In the genomic region with DNA sequence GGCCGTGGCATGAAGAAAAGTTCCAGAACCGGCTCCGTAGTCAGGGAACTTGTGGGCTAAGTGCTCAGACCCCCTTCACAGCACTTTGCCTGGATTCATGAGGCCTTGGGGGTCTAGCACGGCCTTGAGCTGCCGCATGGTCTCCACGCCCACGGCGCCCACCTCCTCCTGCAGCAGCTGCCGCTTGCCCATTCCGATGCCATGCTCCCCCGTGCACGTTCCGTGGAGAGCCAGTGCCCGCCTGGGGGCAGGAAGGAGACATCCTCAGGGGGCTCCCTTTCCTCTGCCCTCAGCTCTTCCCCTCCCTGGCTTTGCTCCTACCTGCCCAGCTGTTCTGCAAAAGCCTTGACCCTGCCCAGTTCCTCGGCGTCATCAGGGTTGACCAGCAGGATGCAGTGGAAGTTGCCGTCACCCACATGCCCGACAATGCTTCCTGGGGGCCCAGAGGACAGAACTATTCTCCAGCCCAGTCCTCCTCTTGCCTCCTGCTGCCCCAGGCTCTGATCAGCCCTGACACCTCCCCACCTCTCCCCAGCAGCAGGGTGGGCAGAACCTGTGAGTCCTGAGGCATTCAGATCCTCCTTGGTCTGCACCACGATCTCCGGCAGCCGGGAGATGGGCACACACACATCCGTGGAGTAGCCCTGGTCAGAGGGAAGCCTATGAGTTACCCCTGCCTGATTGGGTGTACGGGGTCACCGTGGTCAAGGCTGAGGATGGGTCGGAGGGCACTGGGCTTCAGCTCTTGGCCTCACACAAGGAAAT, we compare ENCODE assay signal across 1 cellular context.
TF ChIP-seq lines count a peak whose summit lies in the region.

No MANE protein-coding gene starts in this region.

TF ChIP-seq in K562, 482 proteins besides CTCF, POLR2A, EP300 and RAD21:
- TF ChIP-seq POLR2G (IDR thresholded peaks at IDR 0.05; ENCODE audit: low read depth, low read length) (peak; percentile 70), CSDE1 (IDR thresholded peaks at IDR 0.05) (no peak), RBM22 (IDR thresholded peaks at IDR 0.05; ENCODE audit: low read depth, low read length, poor library complexity, severe bottlenecking) (peak; percentile 67)
- TF ChIP-seq, protein P1, sequence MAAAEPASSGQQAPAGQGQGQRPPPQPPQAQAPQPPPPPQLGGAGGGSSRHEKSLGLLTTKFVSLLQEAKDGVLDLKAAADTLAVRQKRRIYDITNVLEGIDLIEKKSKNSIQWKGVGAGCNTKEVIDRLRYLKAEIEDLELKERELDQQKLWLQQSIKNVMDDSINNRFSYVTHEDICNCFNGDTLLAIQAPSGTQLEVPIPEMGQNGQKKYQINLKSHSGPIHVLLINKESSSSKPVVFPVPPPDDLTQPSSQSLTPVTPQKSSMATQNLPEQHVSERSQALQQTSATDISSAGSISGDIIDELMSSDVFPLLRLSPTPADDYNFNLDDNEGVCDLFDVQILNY (CRISPR knock-in tag; IDR thresholded peaks at IDR 0.05): no peak
